ENCODE assay signal across 14 cellular contexts in genomic region chr12:116719661-116720060, GRCh38. TPM values are rescaled to one million over a fixed set of nuclear protein-coding genes. Genes with fewer than 3 reads are reported as not detected.
DNase-seq lines count a peak whose midpoint lies in the region; ATAC-seq and TF ChIP-seq lines count a peak whose summit lies in the region.
"Had no signal": no experiment of that assay in that cellular context is flagged by ENCODE, and none has a peak within 500 bp of the region (broad histone marks: within the 10 kb centered on the region; RNA-seq: fewer than 3 reads in every experiment).

No MANE protein-coding gene starts in this region.

- peak overlapping the region; percentile 64 for H3K4me3 Mint-ChIP-seq in nephron progenitor cell
- H3K4me3 Mint-ChIP-seq in type B pancreatic cell, result no peak overlapping the region
- H3K4me3 Mint-ChIP-seq: stimulated activated naive CD8-positive, alpha-beta T cell treated with anti-CD3 and anti-CD28 coated beads, Interleukin-15, amount 100 ng/mL, for 72 hours; WTC11 had no signal

- H3K4me1 Mint-ChIP-seq in nephron progenitor cell (peaks cover 94% of the 10 kb centered on the region), type B pancreatic cell (ENCODE audit: unreplicated experiment) (peaks cover 28% of the 10 kb centered on the region)

- 52 to 67% methylated on average over 9 of the region's 9 CpGs for whole genome bisulfite sequencing in heart right ventricle, 2 donors
- 83 to 84% methylated on average over 9 of the region's 9 CpGs for WGBS in lower leg skin, 2 donors

- H3K36me3 ChIP-seq in heart right ventricle, result peaks cover 0 to 78% (median 6%) of the 10 kb centered on the region in 9 donors

- H3K9me3 ChIP-seq in heart right ventricle, result no peaks in the 10 kb centered on the region
- H3K9me3 ChIP-seq: neutrophil had no signal

- H3K27ac ChIP-seq in heart right ventricle (peak overlapping the region in 4 of 10 donors; percentile 7 to 61 (median 24)), dorsolateral prefrontal cortex (peak overlapping the region in 42 of 59 donors; percentile 6 to 81 (median 62))
- H3K27ac ChIP-seq: neutrophil had no signal

- H3K9me3 Mint-ChIP-seq in nephron progenitor cell (no peaks in the 10 kb centered on the region), type B pancreatic cell (no peaks in the 10 kb centered on the region)
- H3K9me3 Mint-ChIP-seq: stimulated activated naive CD8-positive, alpha-beta T cell treated with anti-CD3 and anti-CD28 coated beads, Interleukin-15, amount 100 ng/mL, for 72 hours; WTC11 had no signal

- intact Hi-C loops in heart right ventricle (cut with DNase I), result loop anchor here in 2 of 10 donors (10.0 kb wide), 2 partner anchors 285 to 295 kb away; no protein-coding TSS in a partner anchor
- intact Hi-C loops in cardiac septum (cut with DNase I), result no loop called here
- intact Hi-C loops in dorsolateral prefrontal cortex (cut with DNase I), result no loop called here
- intact Hi-C loops in lower leg skin (cut with DNase I; ENCODE audit: low total_unique reads), result no loop called here

- H3K27me3 ChIP-seq in heart right ventricle, result no peaks in the 10 kb centered on the region
- H3K27me3 ChIP-seq in dorsolateral prefrontal cortex, result no peaks in the 10 kb centered on the region
- H3K27me3 ChIP-seq: neutrophil had no signal

- H3K27ac Mint-ChIP-seq in nephron progenitor cell (peak overlapping the region; percentile 94), type B pancreatic cell (peak overlapping the region; percentile 46)
- H3K27ac Mint-ChIP-seq: stimulated activated naive CD8-positive, alpha-beta T cell treated with anti-CD3 and anti-CD28 coated beads, Interleukin-15, amount 100 ng/mL, for 72 hours; WTC11 had no signal

- no peak for TF ChIP-seq POLR2A in lower leg skin (IDR thresholded peaks at IDR 0.05)

- ATAC-seq in heart right ventricle, result peak in 5 of 8 donors; percentile 5 to 43 (median 25)
- ATAC-seq: stimulated activated naive CD8-positive, alpha-beta T cell treated with anti-CD3 and anti-CD28 coated beads, Interleukin-15, amount 100 ng/mL, for 72 hours had no signal

- TF ChIP-seq CTCF in heart right ventricle (IDR thresholded peaks at IDR 0.05) (no peak), dorsolateral prefrontal cortex (IDR thresholded peaks at IDR 0.05 in 54 of 56, conservative IDR thresholded peaks at IDR 0.05 in 2 of 56; ENCODE audit: low read depth in 1 of 56, partially characterized antibody in 56 of 56) (no peak), nephron progenitor cell (IDR thresholded peaks at IDR 0.05) (no peak), type B pancreatic cell (conservative IDR thresholded peaks at IDR 0.05) (no peak), lower leg skin (IDR thresholded peaks at IDR 0.05) (no peak)

- peaks cover 29% of the 10 kb centered on the region for H3K36me3 Mint-ChIP-seq in nephron progenitor cell (ENCODE audit: low read depth)
- peaks cover 28% of the 10 kb centered on the region for H3K36me3 Mint-ChIP-seq in type B pancreatic cell

- DNase-seq in heart right ventricle (no peak), cardiac septum (ENCODE audit: low spot score) (no peak), dorsolateral prefrontal cortex (no peak), nephron progenitor cell (peak; percentile 59), type B pancreatic cell (ENCODE audit: extremely low spot score, unreplicated experiment) (no peak), SKM-1 (lab: John Stamatoyannopoulos, UW; ENCODE audit: unreplicated experiment) (no peak), lower leg skin (ENCODE audit: low spot score in 2 of 2) (no peak), dedifferentiated amniotic fluid mesenchymal stem cell (ENCODE audit: extremely low spot score) (no peak)
- DNase-seq: activated effector memory CD4-positive, alpha-beta T cell treated with Interleukin-2 at 50 U/mL for 16 hours; HCEC 1CT; NCI-H1048; stimulated activated naive CD8-positive, alpha-beta T cell treated with anti-CD3 and anti-CD28 coated beads, Interleukin-15, amount 100 ng/mL, for 72 hours had no signal

- H3K27me3 Mint-ChIP-seq in nephron progenitor cell (ENCODE audit: low read depth, poor library complexity) (no peaks in the 10 kb centered on the region), type B pancreatic cell (no peaks in the 10 kb centered on the region)
- H3K27me3 Mint-ChIP-seq: stimulated activated naive CD8-positive, alpha-beta T cell treated with anti-CD3 and anti-CD28 coated beads, Interleukin-15, amount 100 ng/mL, for 72 hours had no signal

- H3K4me1 ChIP-seq in heart right ventricle, result peaks cover 0 to 31% (median 15%) of the 10 kb centered on the region in 9 donors

- H3K4me3 ChIP-seq in heart right ventricle, result no peak overlapping the region
- no peak overlapping the region for H3K4me3 ChIP-seq in dorsolateral prefrontal cortex
- H3K4me3 ChIP-seq in lower leg skin (ENCODE audit: low read depth, poor library complexity, severe bottlenecking), result no peak overlapping the region

RNA-seq across cellular contexts. Expression of gene SPRING1, which starts 18.2 kb away (rescaled TPM):
- total RNA-seq in heart right ventricle, result 10 to 100 TPM in 6 of 10 donors, 1 to 10 TPM in 4; 6.2 to 19.5 (median 10.5) TPM
- 10 to 100 TPM in 1 of 2 donors, 1 to 10 TPM in 1; 8.1 to 13.1 TPM for polyA plus RNA-seq in heart right ventricle
- 10.5 TPM for total RNA-seq in cardiac septum
- total RNA-seq in dorsolateral prefrontal cortex, result 10 to 100 TPM; 30.7 to 74.8 (median 44.1) TPM
- total RNA-seq in type B pancreatic cell (ENCODE audit: low replicate concordance), result 48.6 and 49.6 TPM in 2 replicates
- total RNA-seq in lower leg skin, result 10 to 100 TPM; 18.6 to 25.3 (median 20.3) TPM

RNA-seq across cellular contexts. Expression of gene RNFT2, which starts 18.5 kb away (rescaled TPM):
- total RNA-seq in heart right ventricle, result 1 to 10 TPM in 7 of 10 donors, under 1 TPM in 3; 0.53 to 2.2 (median 1.6) TPM
- 1 to 10 TPM in 1 of 2 donors, under 1 TPM in 1; 0.46 to 2.0 TPM for polyA plus RNA-seq in heart right ventricle
- total RNA-seq in cardiac septum, result 0.78 TPM
- total RNA-seq in dorsolateral prefrontal cortex, result 10 to 100 TPM; 30.4 to 86.7 (median 60.1) TPM
- 8.7 and 25.0 TPM in 2 replicates for total RNA-seq in type B pancreatic cell (ENCODE audit: low replicate concordance)
- total RNA-seq in lower leg skin, result 1 to 10 TPM in 2 of 4 donors, under 1 TPM in 1, not detected in 1; 0.68 to 1.2 (median 1.2) TPM
